In the genomic region with DNA sequence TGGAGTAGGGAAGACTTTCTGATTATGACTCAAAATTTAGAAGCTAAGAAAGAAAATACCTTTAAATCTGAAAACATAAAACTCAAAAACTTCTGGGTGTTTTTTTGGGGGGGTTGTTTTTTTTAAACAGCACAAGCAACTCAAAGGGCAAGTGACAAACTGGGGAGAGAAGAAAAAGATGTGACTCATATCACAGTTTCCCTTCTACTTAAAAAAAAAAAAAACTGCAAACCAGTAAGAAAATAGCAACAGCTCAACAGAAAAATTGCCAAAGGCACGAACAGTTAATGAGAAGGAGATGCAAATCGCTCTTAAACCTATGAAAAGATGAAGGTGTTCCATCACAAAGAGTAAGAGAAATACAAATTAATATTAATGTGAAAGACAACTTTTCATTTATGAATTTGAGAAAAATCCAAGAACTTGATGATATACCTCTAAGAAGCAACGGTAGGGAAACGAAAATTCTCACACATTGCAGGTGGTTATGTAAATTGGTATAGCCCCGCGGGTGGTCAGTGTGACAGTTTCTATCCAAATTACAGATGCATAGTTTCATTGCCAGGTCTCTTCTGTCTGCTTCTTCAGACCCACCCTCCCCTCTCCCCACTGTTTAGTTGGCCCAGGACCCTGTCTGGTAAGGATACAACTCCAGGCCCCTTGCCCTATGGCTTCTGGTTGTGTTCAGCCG, we compare ENCODE assay signal across 9 cellular contexts. TPM values are rescaled to one million over a fixed set of nuclear protein-coding genes. Genes with fewer than 3 reads are reported as not detected.
DNase-seq lines count a peak whose midpoint lies in the region; ATAC-seq and TF ChIP-seq lines count a peak whose summit lies in the region.
"Had no signal": no experiment of that assay in that cellular context is flagged by ENCODE, and none has a peak within 500 bp of the region (broad histone marks: within the 10 kb centered on the region; RNA-seq: fewer than 3 reads in every experiment).

No MANE protein-coding gene starts in this region.

- H3F3A ChIP-seq in Loucy (ENCODE audit: low read depth) (peaks cover 6% of the 10 kb centered on the region), neural progenitor cell (ENCODE audit: low read depth) (peaks cover 6% of the 10 kb centered on the region)

- no peak overlapping the region for H3K27ac ChIP-seq in neural progenitor cell

- TF ChIP-seq CTCF in Loucy (conservative IDR thresholded peaks at IDR 0.05; ENCODE audit: low read length), result no peak
- TF ChIP-seq CTCF in mucosa of descending colon (IDR thresholded peaks at IDR 0.05), result no peak
- no peak for TF ChIP-seq CTCF in mesothelial cell of epicardium (IDR thresholded peaks at IDR 0.05; ENCODE audit: unreplicated experiment)
- no peak for TF ChIP-seq CTCF in neural progenitor cell (IDR thresholded peaks at IDR 0.05)

- H3K9me3 ChIP-seq in Loucy (ENCODE audit: insufficient read depth, low read depth, low read length) (no peaks in the 10 kb centered on the region), mucosa of descending colon (no peaks in the 10 kb centered on the region), neural progenitor cell (ENCODE audit: low read depth) (peaks cover 7% of the 10 kb centered on the region)

- H3K4me3 ChIP-seq in Loucy (ENCODE audit: low read length, poor library complexity, severe bottlenecking) (peak overlapping the region; percentile 47), mucosa of descending colon (no peak overlapping the region), neural progenitor cell (no peak overlapping the region)

- H2AFZ ChIP-seq in Loucy (ENCODE audit: low read length) (no peak overlapping the region), neural progenitor cell (replicated peaks) (no peak overlapping the region)

- H3K36me3 ChIP-seq in Loucy (ENCODE audit: insufficient read depth, low read length), result peaks cover 9% of the 10 kb centered on the region; the same call in 1 of the 2 replicates
- no peaks in the 10 kb centered on the region for H3K36me3 ChIP-seq in mucosa of descending colon (ENCODE audit: low read depth)
- no peaks in the 10 kb centered on the region for H3K36me3 ChIP-seq in neural progenitor cell

- H3K79me2 ChIP-seq in Loucy (ENCODE audit: insufficient read depth, low read length) (peaks cover 96% of the 10 kb centered on the region), neural progenitor cell (ENCODE audit: low read depth) (peaks cover 21% of the 10 kb centered on the region)

- peaks cover 37% of the 10 kb centered on the region for H3K4me1 Mint-ChIP-seq in mesothelial cell of epicardium
- peaks cover 3% of the 10 kb centered on the region for H3K4me1 Mint-ChIP-seq in neural progenitor cell

- H3K27me3 Mint-ChIP-seq in mesothelial cell of epicardium (ENCODE audit: low read depth) (no peaks in the 10 kb centered on the region), neural progenitor cell (ENCODE audit: insufficient read depth, low read depth) (peaks cover 4% of the 10 kb centered on the region)

- no peaks in the 10 kb centered on the region for H3K27me3 ChIP-seq in Loucy (ENCODE audit: insufficient read depth, low read length, poor library complexity, severe bottlenecking)
- H3K27me3 ChIP-seq in neural progenitor cell, result no peaks in the 10 kb centered on the region

- no peaks in the 10 kb centered on the region for H3K9me2 ChIP-seq in Loucy (replicated peaks; ENCODE audit: low read depth, low read length)

- H4K20me1 ChIP-seq in Loucy (ENCODE audit: insufficient read depth, low read length, poor library complexity, severe bottlenecking) (peaks cover 26% of the 10 kb centered on the region), neural progenitor cell (ENCODE audit: low read depth) (no peaks in the 10 kb centered on the region)

- H3K9ac ChIP-seq in Loucy (ENCODE audit: low read depth, low read length, poor library complexity, severe bottlenecking), result peak overlapping the region; percentile 60
- no peak overlapping the region for H3K9ac ChIP-seq in neural progenitor cell

- H3K4me3 Mint-ChIP-seq in mesothelial cell of epicardium (no peak overlapping the region), neural progenitor cell (no peak overlapping the region)

- H3K36me3 Mint-ChIP-seq in mesothelial cell of epicardium (peaks cover 17% of the 10 kb centered on the region), neural progenitor cell (peaks cover 50% of the 10 kb centered on the region)

- H3K9me3 Mint-ChIP-seq in mesothelial cell of epicardium, result no peaks in the 10 kb centered on the region
- H3K9me3 Mint-ChIP-seq in neural progenitor cell, result peaks cover 50% of the 10 kb centered on the region

- H3K27ac Mint-ChIP-seq in mesothelial cell of epicardium (no peak overlapping the region), neural progenitor cell (no peak overlapping the region)

- ATAC-seq in GM18520 (IDR thresholded peaks at IDR 0.05; ENCODE audit: unreplicated experiment) (peak; percentile 73), GM21786 (IDR thresholded peaks at IDR 0.05; ENCODE audit: unreplicated experiment) (peak; percentile 78), mucosa of descending colon (peak; percentile 25)

- intact Hi-C loops in mucosa of descending colon (cut with DNase I, micrococcal nuclease), result no loop called here

- DNase-seq in mucosa of descending colon (no peak), NCI-H510A treated with DMSO at 0.1 percent for 48 hours (lab: John Stamatoyannopoulos, UW) (no peak), mesothelial cell of epicardium (ENCODE audit: low spot score in 2 of 2, unreplicated experiment in 2 of 2) (no peak), neural progenitor cell (ENCODE audit: low spot score) (no peak)
- no peak for DNase-seq in activated effector memory CD4-positive, alpha-beta T cell treated with Interleukin-2 at 50 U/mL for 16 hours
- DNase-seq: IMR-90 had no signal

- H3K4me1 ChIP-seq in Loucy (ENCODE audit: insufficient read depth, low read length, poor library complexity, severe bottlenecking) (peaks cover 89% of the 10 kb centered on the region), mucosa of descending colon (ENCODE audit: low read depth) (no peaks in the 10 kb centered on the region), neural progenitor cell (no peaks in the 10 kb centered on the region)

- peak overlapping the region; percentile 55 for H3K4me2 ChIP-seq in Loucy (ENCODE audit: low read depth, low read length, poor library complexity, severe bottlenecking)
- no peak overlapping the region for H3K4me2 ChIP-seq in neural progenitor cell

RNA-seq across cellular contexts. Expression of gene IFNAR2, which starts 9.0 kb away (rescaled TPM):
- total RNA-seq in mucosa of descending colon (10 to 100 TPM; 11.9 to 20.5 (median 18.2) TPM), mesothelial cell of epicardium (19.4 to 20.7 TPM (median 20.3 TPM) in 3 replicates), neural progenitor cell (ENCODE audit: low replicate concordance) (5.5 and 15.8 TPM in 2 replicates)

RNA-seq across cellular contexts. Expression of gene IL10RB, which starts 27.5 kb away (rescaled TPM):
- total RNA-seq in mucosa of descending colon (100 to 1,000 TPM in 1 of 3 donors, 10 to 100 TPM in 2; 45.3 to 100 (median 77.0) TPM), mesothelial cell of epicardium (17.2 to 19.2 TPM (median 19.1 TPM) in 3 replicates), neural progenitor cell (ENCODE audit: low replicate concordance) (3.1 and 5.6 TPM in 2 replicates)

Comparison
In these comparisons a context has a peak if more than half of its experiments do, and no peak if none do; other contexts are left out.
1. ATAC-seq: peak in every context shown above with its lines; median percentile 78 in GM21786; 73 in GM18520; 25 in mucosa of descending colon.